Comparison of ENCODE assay signal across 35 cellular contexts in the genomic region with DNA sequence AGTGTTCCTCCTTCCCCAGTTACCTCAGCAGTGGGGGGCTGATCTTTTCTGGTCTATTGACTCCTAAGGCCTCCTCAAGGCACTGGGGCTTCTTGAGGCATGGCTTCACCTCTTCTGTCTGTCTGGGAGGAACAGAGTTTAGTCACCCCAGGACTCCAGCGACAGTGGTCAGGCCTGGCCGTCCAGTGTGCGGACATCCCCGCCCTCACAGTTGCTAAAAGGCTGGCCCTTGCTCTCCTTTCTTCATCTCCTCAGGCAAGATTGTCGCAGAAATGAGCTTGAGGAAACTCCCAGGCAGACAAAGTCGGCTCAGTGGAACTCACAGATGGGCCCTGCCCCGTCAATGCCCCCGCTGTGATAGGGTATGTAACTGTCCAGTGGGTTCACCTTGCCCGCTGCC. TPM values are rescaled to one million over a fixed set of nuclear protein-coding genes. Genes with fewer than 3 reads are reported as not detected.
"Had no signal": no experiment of that assay in that cellular context is flagged by ENCODE, and none has a peak within 500 bp of the region (broad histone marks: within the 10 kb centered on the region; RNA-seq: fewer than 3 reads in every experiment).

No MANE protein-coding gene starts in this region.

- H3K36me3 ChIP-seq: brain microvascular endothelial cell, esophagus muscularis mucosa, gastrocnemius medialis had no signal

- H3K4me3 ChIP-seq: coronary artery, dorsolateral prefrontal cortex, esophagus muscularis mucosa, gastrocnemius medialis had no signal

- H3K4me3 Mint-ChIP-seq: activated CD4-positive, alpha-beta memory T cell treated with anti-CD3 and anti-CD28 coated beads for 36 hours; activated CD4-positive, alpha-beta T cell treated with anti-CD3 and anti-CD28 coated beads for 36 hours; activated CD4-positive, alpha-beta T cell treated with anti-CD3 and anti-CD28 coated beads, Interleukin-2, amount 10 ng/mL, durations not matched to agents 24 days and 14 days; activated CD8-positive, alpha-beta T cell treated with anti-CD3 and anti-CD28 coated beads, Interleukin-2, amount 10 ng/mL, durations not matched to agents 7 days and 5 days; activated naive CD8-positive, alpha-beta T cell; activated T-cell treated with anti-CD3 and anti-CD28 coated beads, Interleukin-2, amount 50 U/mL, for 4 hours; activated T-helper 17 cell treated with anti-CD3 and anti-CD28 coated beads, Interleukin-2, amount 50 U/mL, for 72 hours; central memory CD8-positive, alpha-beta T cell; dendritic cell treated with granulocyte-macrophage colony-stimulating factor and Interleukin-4, amounts not matched to agents 40 ng/mL and 50 ng/mL, for 4 days; endodermal cell; T-cell; T-helper 1 cell treated with Interleukin-12 subunit alpha and Interleukin-12 subunit beta and Interleukin-4 antibody, amounts not matched to agents 30 μg/mL and 1 μg/mL, for 36 hours had no signal

- H3K9me3 ChIP-seq: gastrocnemius medialis had no signal

- H3K27me3 ChIP-seq: gastrocnemius medialis had no signal

- DNase-seq: activated CD4-positive, alpha-beta memory T cell treated with anti-CD3 and anti-CD28 coated beads for 36 hours; activated CD4-positive, alpha-beta T cell treated with anti-CD3 and anti-CD28 coated beads for 36 hours; activated CD4-positive, alpha-beta T cell treated with anti-CD3 and anti-CD28 coated beads, Interleukin-2, amount 10 ng/mL, durations not matched to agents 24 days and 14 days; activated CD4-positive, CD25-positive, alpha-beta regulatory T cell; activated CD4-positive, CD25-positive, alpha-beta regulatory T cell treated with anti-CD3 and anti-CD28 coated beads, Interleukin-2, amount 50 U/mL, for 72 hours; activated CD8-positive, alpha-beta T cell treated with anti-CD3 and anti-CD28 coated beads, Interleukin-2, amount 10 ng/mL, durations not matched to agents 7 days and 5 days; activated effector memory CD4-positive, alpha-beta T cell treated with Interleukin-2 at 50 U/mL for 16 hours; activated gamma-delta T cell treated with Interleukin-2 at 50 U/mL for 16 hours; activated naive CD4-positive, alpha-beta T cell treated with anti-CD3 and anti-CD28 coated beads, Interleukin-2, amount 50 U/mL, for 16 hours; activated naive CD4-positive, alpha-beta T cell treated with Interleukin-2 at 50 U/mL for 16 hours; activated T-cell treated with anti-CD3 and anti-CD28 coated beads, Interleukin-2, amount 50 U/mL, for 4 hours; amniotic stem cell; anterior cingulate cortex; brain microvascular endothelial cell; dorsolateral prefrontal cortex; effector memory CD4-positive, alpha-beta T cell; endodermal cell; foreskin keratinocyte; gastrocnemius medialis; glutamatergic neuron; SW 1271; T-cell had no signal

- H3K4me1 ChIP-seq: esophagus muscularis mucosa, foreskin keratinocyte, gastrocnemius medialis had no signal

- H3K9me3 Mint-ChIP-seq: activated CD4-positive, alpha-beta memory T cell treated with anti-CD3 and anti-CD28 coated beads for 36 hours; activated CD4-positive, alpha-beta T cell treated with anti-CD3 and anti-CD28 coated beads, Interleukin-2, amount 10 ng/mL, durations not matched to agents 24 days and 14 days; activated T-cell treated with anti-CD3 and anti-CD28 coated beads, Interleukin-2, amount 50 U/mL, for 4 hours; activated T-helper 17 cell treated with anti-CD3 and anti-CD28 coated beads, Interleukin-2, amount 50 U/mL, for 72 hours; central memory CD8-positive, alpha-beta T cell; dendritic cell treated with granulocyte-macrophage colony-stimulating factor and Interleukin-4, amounts not matched to agents 40 ng/mL and 50 ng/mL, for 4 days; T-cell; T-helper 1 cell treated with Interleukin-12 subunit alpha and Interleukin-12 subunit beta and Interleukin-4 antibody, amounts not matched to agents 30 μg/mL and 1 μg/mL, for 36 hours had no signal

- H3K36me3 Mint-ChIP-seq: activated CD4-positive, alpha-beta memory T cell treated with anti-CD3 and anti-CD28 coated beads for 36 hours; activated naive CD8-positive, alpha-beta T cell; T-cell had no signal

- H3K27ac ChIP-seq: brain microvascular endothelial cell, coronary artery, dorsolateral prefrontal cortex, esophagus muscularis mucosa, foreskin keratinocyte, gastrocnemius medialis had no signal

- ATAC-seq: activated CD4-positive, alpha-beta T cell treated with anti-CD3 and anti-CD28 coated beads for 36 hours; activated CD8-positive, alpha-beta T cell treated with anti-CD3 and anti-CD28 coated beads, Interleukin-2, amount 10 ng/mL, durations not matched to agents 7 days and 5 days; activated T-cell treated with anti-CD3 and anti-CD28 coated beads, Interleukin-2, amount 50 U/mL, for 4 hours; activated T-helper 17 cell treated with anti-CD3 and anti-CD28 coated beads, Interleukin-2, amount 50 U/mL, for 72 hours; foreskin keratinocyte; gastrocnemius medialis; T-cell had no signal

- H3K27ac Mint-ChIP-seq: activated CD4-positive, alpha-beta memory T cell treated with anti-CD3 and anti-CD28 coated beads for 36 hours; activated CD4-positive, alpha-beta T cell treated with anti-CD3 and anti-CD28 coated beads for 36 hours; activated CD4-positive, alpha-beta T cell treated with anti-CD3 and anti-CD28 coated beads, Interleukin-2, amount 10 ng/mL, durations not matched to agents 24 days and 14 days; activated CD8-positive, alpha-beta T cell treated with anti-CD3 and anti-CD28 coated beads, Interleukin-2, amount 10 ng/mL, durations not matched to agents 7 days and 5 days; activated naive CD8-positive, alpha-beta T cell; activated T-helper 17 cell treated with anti-CD3 and anti-CD28 coated beads, Interleukin-2, amount 50 U/mL, for 72 hours; dendritic cell treated with granulocyte-macrophage colony-stimulating factor and Interleukin-4, amounts not matched to agents 40 ng/mL and 50 ng/mL, for 4 days; endodermal cell; T-cell; T-helper 1 cell treated with Interleukin-12 subunit alpha and Interleukin-12 subunit beta and Interleukin-4 antibody, amounts not matched to agents 30 μg/mL and 1 μg/mL, for 36 hours had no signal

- H3K4me1 Mint-ChIP-seq: activated CD4-positive, alpha-beta T cell treated with anti-CD3 and anti-CD28 coated beads for 36 hours; activated CD4-positive, alpha-beta T cell treated with anti-CD3 and anti-CD28 coated beads, Interleukin-2, amount 10 ng/mL, durations not matched to agents 24 days and 14 days; activated T-helper 17 cell treated with anti-CD3 and anti-CD28 coated beads, Interleukin-2, amount 50 U/mL, for 72 hours; central memory CD8-positive, alpha-beta T cell; T-cell had no signal

RNA-seq across cellular contexts. Expression of a gene that starts 7.0 kb away (rescaled TPM):
- total RNA-seq: activated CD4-positive, alpha-beta memory T cell treated with anti-CD3 and anti-CD28 coated beads for 36 hours; activated CD4-positive, alpha-beta T cell treated with anti-CD3 and anti-CD28 coated beads for 36 hours; activated CD4-positive, alpha-beta T cell treated with anti-CD3 and anti-CD28 coated beads, Interleukin-2, amount 10 ng/mL, durations not matched to agents 24 days and 14 days; activated CD8-positive, alpha-beta memory T cell treated with anti-CD3 and anti-CD28 coated beads for 36 hours; activated CD8-positive, alpha-beta T cell treated with anti-CD3 and anti-CD28 coated beads, Interleukin-2, amount 10 ng/mL, durations not matched to agents 7 days and 5 days; activated T-cell treated with anti-CD3 and anti-CD28 coated beads, Interleukin-2, amount 50 U/mL, for 4 hours; activated T-helper 17 cell treated with anti-CD3 and anti-CD28 coated beads, Interleukin-2, amount 50 U/mL, for 72 hours; astrocyte; bronchial epithelial cell; endodermal cell; epithelial cell of proximal tubule; foreskin keratinocyte; T-cell had no signal

RNA-seq across cellular contexts. Expression of a gene that starts 41.5 kb away (rescaled TPM):
- total RNA-seq: activated CD4-positive, alpha-beta memory T cell treated with anti-CD3 and anti-CD28 coated beads for 36 hours; activated CD4-positive, alpha-beta T cell treated with anti-CD3 and anti-CD28 coated beads for 36 hours; activated CD4-positive, alpha-beta T cell treated with anti-CD3 and anti-CD28 coated beads, Interleukin-2, amount 10 ng/mL, durations not matched to agents 24 days and 14 days; activated CD8-positive, alpha-beta memory T cell treated with anti-CD3 and anti-CD28 coated beads for 36 hours; activated CD8-positive, alpha-beta T cell treated with anti-CD3 and anti-CD28 coated beads, Interleukin-2, amount 10 ng/mL, durations not matched to agents 7 days and 5 days; activated T-helper 17 cell treated with anti-CD3 and anti-CD28 coated beads, Interleukin-2, amount 50 U/mL, for 72 hours; bronchial epithelial cell; foreskin keratinocyte had no signal

RNA-seq across cellular contexts. Expression of a gene that starts 52.8 kb away (rescaled TPM):
- total RNA-seq: activated CD4-positive, alpha-beta memory T cell treated with anti-CD3 and anti-CD28 coated beads for 36 hours; activated CD4-positive, alpha-beta T cell treated with anti-CD3 and anti-CD28 coated beads for 36 hours; activated CD4-positive, alpha-beta T cell treated with anti-CD3 and anti-CD28 coated beads, Interleukin-2, amount 10 ng/mL, durations not matched to agents 24 days and 14 days; activated CD8-positive, alpha-beta memory T cell treated with anti-CD3 and anti-CD28 coated beads for 36 hours; activated CD8-positive, alpha-beta T cell treated with anti-CD3 and anti-CD28 coated beads, Interleukin-2, amount 10 ng/mL, durations not matched to agents 7 days and 5 days; activated T-cell treated with anti-CD3 and anti-CD28 coated beads, Interleukin-2, amount 50 U/mL, for 4 hours; activated T-helper 17 cell treated with anti-CD3 and anti-CD28 coated beads, Interleukin-2, amount 50 U/mL, for 72 hours; astrocyte; bronchial epithelial cell; cardiac septum; cerebellum; endodermal cell; epithelial cell of proximal tubule; esophagus muscularis mucosa; foreskin keratinocyte; gastrocnemius medialis; T-cell had no signal
